In the genomic region with DNA sequence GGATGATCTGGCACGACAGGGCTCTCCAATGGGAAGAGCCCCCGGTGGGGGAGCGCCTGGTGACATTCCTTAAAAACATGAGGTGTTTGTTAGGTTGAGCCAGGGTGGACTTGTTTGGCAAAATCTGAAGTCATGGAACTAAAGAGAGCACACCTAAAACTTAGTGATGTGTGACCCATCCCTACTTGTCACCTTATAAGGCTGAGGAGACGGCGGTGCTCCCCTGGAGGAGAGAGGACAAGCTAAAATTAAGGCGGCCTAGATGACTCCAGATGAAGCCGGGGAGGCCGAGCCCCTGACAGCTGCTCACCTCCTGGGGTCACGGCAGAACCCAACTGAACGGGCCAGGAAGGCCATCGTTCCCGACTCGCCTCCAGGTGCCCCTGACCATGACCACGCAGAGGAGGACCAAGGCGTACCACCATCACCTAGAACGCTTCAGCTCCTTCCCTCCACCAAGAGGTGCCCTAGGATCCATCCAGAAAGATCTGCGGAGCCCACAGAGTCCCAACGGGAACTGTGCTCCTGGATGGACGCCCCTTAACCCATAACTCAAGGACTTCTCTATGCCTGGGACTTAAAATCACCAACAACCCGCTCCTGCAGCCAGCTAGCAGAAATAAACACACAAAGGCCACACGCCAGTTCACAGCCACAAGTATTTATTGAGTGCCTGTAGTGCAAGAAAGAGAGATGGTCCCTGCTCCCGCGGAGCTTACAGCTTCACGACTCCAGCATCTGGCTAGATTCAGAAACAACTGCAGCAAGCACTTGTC, we compare ENCODE assay signal across 1 cellular context.
TF ChIP-seq lines count a peak whose summit lies in the region.

No MANE protein-coding gene starts in this region.

TF ChIP-seq in endothelial cell of umbilical vein, 7 proteins besides CTCF, POLR2A, EP300 and RAD21 (continued from another document):
- no peak for TF ChIP-seq MAX (IDR thresholded peaks at IDR 0.05; ENCODE audit: insufficient read depth, insufficient read length)
